Comparison of ENCODE assay signal across 1 cellular context in the genomic region with DNA sequence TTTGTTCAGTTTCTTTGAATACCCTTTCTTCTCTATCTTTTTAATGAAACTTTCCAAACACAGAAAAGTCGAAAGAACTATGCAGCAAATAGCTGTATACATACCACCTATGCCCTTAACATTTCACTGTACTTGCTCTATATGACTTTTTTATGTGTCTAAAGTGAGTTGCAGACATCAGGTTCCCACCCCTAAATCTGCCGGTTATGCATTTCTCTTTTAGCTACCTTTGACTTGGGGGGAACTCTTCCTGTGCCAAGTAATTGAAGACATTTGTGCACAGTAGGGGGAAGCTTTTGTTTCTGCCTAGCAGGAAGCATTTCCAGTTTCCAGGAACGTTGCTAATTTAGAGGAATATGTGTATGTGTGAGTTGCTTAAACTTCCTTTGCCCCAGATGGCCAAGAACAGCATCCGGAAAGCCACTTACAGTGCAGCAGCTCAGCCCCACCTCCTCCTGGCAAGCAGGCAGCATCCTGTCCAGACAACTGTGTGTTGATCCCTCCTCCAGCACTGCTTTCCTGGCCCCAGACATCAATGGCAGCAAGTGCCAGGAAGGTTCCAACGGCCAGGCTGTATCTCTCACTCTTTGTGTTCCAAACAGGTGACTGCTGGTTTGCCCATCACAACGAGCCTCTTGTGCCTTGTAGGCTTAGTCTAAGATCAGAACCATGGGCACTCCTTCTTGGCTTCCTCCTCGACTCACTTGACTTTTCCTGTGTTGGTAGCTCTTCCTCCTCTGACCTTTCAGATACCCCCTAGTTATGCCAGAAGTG.
TF ChIP-seq lines count a peak whose summit lies in the region.

No MANE protein-coding gene starts in this region.

TF ChIP-seq in HepG2, 621 proteins besides CTCF, POLR2A, EP300 and RAD21:
- TF ChIP-seq, protein P1, sequence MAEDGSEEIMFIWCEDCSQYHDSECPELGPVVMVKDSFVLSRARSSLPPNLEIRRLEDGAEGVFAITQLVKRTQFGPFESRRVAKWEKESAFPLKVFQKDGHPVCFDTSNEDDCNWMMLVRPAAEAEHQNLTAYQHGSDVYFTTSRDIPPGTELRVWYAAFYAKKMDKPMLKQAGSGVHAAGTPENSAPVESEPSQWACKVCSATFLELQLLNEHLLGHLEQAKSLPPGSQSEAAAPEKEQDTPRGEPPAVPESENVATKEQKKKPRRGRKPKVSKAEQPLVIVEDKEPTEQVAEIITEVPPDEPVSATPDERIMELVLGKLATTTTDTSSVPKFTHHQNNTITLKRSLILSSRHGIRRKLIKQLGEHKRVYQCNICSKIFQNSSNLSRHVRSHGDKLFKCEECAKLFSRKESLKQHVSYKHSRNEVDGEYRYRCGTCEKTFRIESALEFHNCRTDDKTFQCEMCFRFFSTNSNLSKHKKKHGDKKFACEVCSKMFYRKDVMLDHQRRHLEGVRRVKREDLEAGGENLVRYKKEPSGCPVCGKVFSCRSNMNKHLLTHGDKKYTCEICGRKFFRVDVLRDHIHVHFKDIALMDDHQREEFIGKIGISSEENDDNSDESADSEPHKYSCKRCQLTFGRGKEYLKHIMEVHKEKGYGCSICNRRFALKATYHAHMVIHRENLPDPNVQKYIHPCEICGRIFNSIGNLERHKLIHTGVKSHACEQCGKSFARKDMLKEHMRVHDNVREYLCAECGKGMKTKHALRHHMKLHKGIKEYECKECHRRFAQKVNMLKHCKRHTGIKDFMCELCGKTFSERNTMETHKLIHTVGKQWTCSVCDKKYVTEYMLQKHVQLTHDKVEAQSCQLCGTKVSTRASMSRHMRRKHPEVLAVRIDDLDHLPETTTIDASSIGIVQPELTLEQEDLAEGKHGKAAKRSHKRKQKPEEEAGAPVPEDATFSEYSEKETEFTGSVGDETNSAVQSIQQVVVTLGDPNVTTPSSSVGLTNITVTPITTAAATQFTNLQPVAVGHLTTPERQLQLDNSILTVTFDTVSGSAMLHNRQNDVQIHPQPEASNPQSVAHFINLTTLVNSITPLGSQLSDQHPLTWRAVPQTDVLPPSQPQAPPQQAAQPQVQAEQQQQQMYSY (CRISPR knock-in tag; IDR thresholded peaks at IDR 0.05) = no peak
- TF ChIP-seq FOSL2 (CRISPR knock-in tag; IDR thresholded peaks at IDR 0.05) (no peak), AGO1 (IDR thresholded peaks at IDR 0.05; ENCODE audit: low read depth, low read length, poor library complexity, severe bottlenecking) (no peak)
